In genomic region chr11:5611627-5612026, GRCh38 we compare ENCODE assay signal across 31 cellular contexts. TPM values are rescaled to one million over a fixed set of nuclear protein-coding genes. Genes with fewer than 3 reads are reported as not detected.
A peak's percentile ranks its signal among the peaks of the same experiment; 100 is the strongest.
DNase-seq lines count a peak whose midpoint lies in the region; ATAC-seq, FAIRE-seq and TF ChIP-seq lines count a peak whose summit lies in the region.
"Had no signal": no experiment of that assay in that cellular context is flagged by ENCODE, and none has a peak within 500 bp of the region (broad histone marks: within the 10 kb centered on the region; RNA-seq: fewer than 3 reads in every experiment).

No MANE protein-coding gene starts in this region.

- RAD21 ChIA-PET in GM12878 (lab: Charles Lee; ENCODE audit: unreplicated experiment): interaction anchor here (1.0 kb wide), 1 partner anchor 10 kb away, joined by 3 read pairs; no protein-coding TSS in a partner anchor

- H3F3A ChIP-seq in neural progenitor cell (ENCODE audit: low read depth): no peaks in the 10 kb centered on the region

- BruUV-seq in GM12878 (replicated peaks; lab: Mats Ljungman, UMichigan): no TSS peak

- no peaks in the 10 kb centered on the region for H3K9me3 Mint-ChIP-seq in neural progenitor cell
- H3K9me3 Mint-ChIP-seq: activated naive CD8-positive, alpha-beta T cell treated with anti-CD3 and anti-CD28 coated beads for 36 hours; stimulated activated naive B cell treated with anti-CD40 and anti-IgM and Interleukin-4, amounts not matched to agents 10 μg/mL and 1 μg/mL and 100 μg/mL, for 72 hours had no signal

- H2AFZ ChIP-seq in GM12878 (ENCODE audit: control insufficient read depth, low read depth, low read length) (no peak overlapping the region), neural progenitor cell (replicated peaks) (no peak overlapping the region)

- CTCF ChIA-PET in GM12878 (lab: Yijun Ruan, JAX): interaction anchor here (0.7 to 1.3 kb wide), 4 partner anchors 8 to 744 kb away, joined by 3 to 5 read pairs (median 4); partner anchors contain the start of gene TRIM5

- H3K27me3 ChIP-seq in GM12878 (replicated peaks in 1 of 2; ENCODE audit: control insufficient read depth in 2 of 2, insufficient read depth in 2 of 2, low read length in 1 of 2) (no peaks in the 10 kb centered on the region), neural progenitor cell (no peaks in the 10 kb centered on the region)
- H3K27me3 ChIP-seq: ascending aorta, esophagus squamous epithelium, neutrophil, sigmoid colon, upper lobe of left lung had no signal

- no peak overlapping the region for H3K4me3 ChIP-seq in GM12878
- no peak overlapping the region for H3K4me3 ChIP-seq in neural progenitor cell
- H3K4me3 ChIP-seq: ascending aorta, esophagus squamous epithelium, sigmoid colon, upper lobe of left lung had no signal

- SMC1A ChIA-PET in GM12878 (lab: Charles Lee; ENCODE audit: uncharacterized antibody, unreplicated experiment): interaction anchor here (1.5 kb wide), 1 partner anchor 13 kb away, joined by 3 read pairs; no protein-coding TSS in a partner anchor

- intact Hi-C loops in GM12878 (cut with micrococcal nuclease; ENCODE audit: unreplicated experiment): no loop called here

- in situ Hi-C loops in GM12878 (cut with MboI): no loop called here

- WGBS in GM12878 (ENCODE audit: insufficient coverage, insufficient replicate concordance, low lambda C conversion rate, missing lambda C conversion rate): 88% methylated on average over 10 of the region's 11 CpGs

- no peaks in the 10 kb centered on the region for H3K36me3 Mint-ChIP-seq in neural progenitor cell
- H3K36me3 Mint-ChIP-seq: activated naive CD8-positive, alpha-beta T cell treated with anti-CD3 and anti-CD28 coated beads for 36 hours had no signal

- H3K27ac Mint-ChIP-seq in neural progenitor cell: no peak overlapping the region
- H3K27ac Mint-ChIP-seq: activated naive CD8-positive, alpha-beta T cell treated with anti-CD3 and anti-CD28 coated beads for 36 hours; stimulated activated naive B cell treated with anti-CD40 and anti-IgM and Interleukin-4, amounts not matched to agents 10 μg/mL and 1 μg/mL and 100 μg/mL, for 72 hours; T-helper 17 cell had no signal

- H3K27ac ChIP-seq in GM12878 (ENCODE audit: control insufficient read depth, insufficient read depth) (no peak overlapping the region), neural progenitor cell (no peak overlapping the region)
- H3K27ac ChIP-seq: ascending aorta, esophagus squamous epithelium, neutrophil, RWPE1, sigmoid colon, upper lobe of left lung had no signal

- TF ChIP-seq RAD21 in GM12878 (IDR thresholded peaks at IDR 0.05; ENCODE audit: insufficient read depth, low read depth, low read length): no peak

- TF ChIP-seq CTCF in GM12878 (IDR thresholded peaks at IDR 0.05 in 2 of 3, conservative IDR thresholded peaks at IDR 0.05 in 1 of 3; ENCODE audit: control insufficient read depth in 2 of 3, extremely low read depth in 1 of 3, insufficient read depth in 1 of 3, low read depth in 3 of 3, low read length in 3 of 3) (0 out of 6 replicates have a peak, but pooled peaks of 1 of the 3 experiments have one; percentile 1), neural progenitor cell (IDR thresholded peaks at IDR 0.05) (peak; percentile 35)

- TF ChIP-seq POLR2A in GM12878 (IDR thresholded peaks at IDR 0.05; ENCODE audit: low read depth, low read length): no peak

- POLR2A ChIA-PET in GM12878 (lab: Charles Lee): no interaction called here

- no peak for FAIRE-seq in GM12878 (lab: Jason Lieb, UNC)
- FAIRE-seq: D721Med, frontal cortex had no signal

- no peaks in the 10 kb centered on the region for H3K27me3 Mint-ChIP-seq in neural progenitor cell (ENCODE audit: insufficient read depth, low read depth)
- H3K27me3 Mint-ChIP-seq: activated naive CD8-positive, alpha-beta T cell treated with anti-CD3 and anti-CD28 coated beads for 36 hours; stimulated activated naive B cell treated with anti-CD40 and anti-IgM and Interleukin-4, amounts not matched to agents 10 μg/mL and 1 μg/mL and 100 μg/mL, for 72 hours; T-helper 17 cell had no signal

- DNase-seq in NAMALWA (ENCODE audit: low spot score) (peak; percentile 41), GM12878 (ENCODE audit: low read depth, low spot score) (no peak), neural progenitor cell (ENCODE audit: low spot score) (peak; percentile 17), HCEC 1CT (no peak), medulla oblongata (ENCODE audit: extremely low spot score) (no peak)
- DNase-seq: activated CD4-positive, CD25-positive, alpha-beta regulatory T cell treated with anti-CD3 and anti-CD28 coated beads, Interleukin-2, amount 50 U/mL, for 72 hours; activated effector memory CD4-positive, alpha-beta T cell treated with Interleukin-2 at 50 U/mL for 16 hours; activated naive CD8-positive, alpha-beta T cell treated with anti-CD3 and anti-CD28 coated beads for 36 hours; caudate nucleus; esophagus squamous epithelium; IMR-90; left colon; NCI-H1105; NCI-H2029 treated with DMSO at 0.1 percent for 48 hours; NCI-H226; NCI-H69; sigmoid colon; stimulated activated naive B cell treated with anti-CD40 and anti-IgM and Interleukin-4, amounts not matched to agents 10 μg/mL and 1 μg/mL and 100 μg/mL, for 72 hours; T-helper 17 cell; upper lobe of left lung had no signal

- no peak for TF ChIP-seq EP300 in GM12878 (IDR thresholded peaks at IDR 0.05; ENCODE audit: borderline replicate concordance in 1 of 2, control insufficient read depth in 1 of 2, low read depth in 2 of 2, low read length in 2 of 2)

- no peaks in the 10 kb centered on the region for H3K4me1 Mint-ChIP-seq in neural progenitor cell
- H3K4me1 Mint-ChIP-seq: activated naive CD8-positive, alpha-beta T cell treated with anti-CD3 and anti-CD28 coated beads for 36 hours had no signal

- H3K4me1 ChIP-seq in GM12878 (ENCODE audit: control insufficient read depth, insufficient read depth, low read length) (no peaks in the 10 kb centered on the region; the same call in 1 of the 2 replicates), neural progenitor cell (no peaks in the 10 kb centered on the region)
- H3K4me1 ChIP-seq: ascending aorta, esophagus squamous epithelium, upper lobe of left lung had no signal

- H3K9me3 ChIP-seq in GM12878 (replicated peaks; ENCODE audit: control insufficient read depth, insufficient read depth, low read length) (no peaks in the 10 kb centered on the region), neural progenitor cell (ENCODE audit: low read depth) (no peaks in the 10 kb centered on the region)
- H3K9me3 ChIP-seq: ascending aorta, esophagus squamous epithelium, neutrophil, sigmoid colon, upper lobe of left lung had no signal

- no peaks in the 10 kb centered on the region; a peak in 1 of 4 replicates for H3K36me3 ChIP-seq in GM12878 (ENCODE audit: control insufficient read depth in 2 of 2, insufficient read depth in 2 of 2, low read length in 1 of 2)
- H3K36me3 ChIP-seq in neural progenitor cell: no peaks in the 10 kb centered on the region
- H3K36me3 ChIP-seq: ascending aorta, neutrophil, sigmoid colon had no signal

- no peak overlapping the region for H3K9ac ChIP-seq in GM12878 (ENCODE audit: control insufficient read depth, insufficient read depth, low read length)
- H3K9ac ChIP-seq in neural progenitor cell: no peak overlapping the region

- ATAC-seq in GM21367 (IDR thresholded peaks at IDR 0.05; ENCODE audit: unreplicated experiment) (peak; percentile 65), GM12878 (peak; percentile 64), GM19035 (IDR thresholded peaks at IDR 0.05; ENCODE audit: unreplicated experiment) (no peak)
- ATAC-seq: left colon; stimulated activated naive B cell treated with anti-CD40 and anti-IgM and Interleukin-4, amounts not matched to agents 10 μg/mL and 1 μg/mL and 100 μg/mL, for 72 hours; T-helper 17 cell had no signal

- H3K79me2 ChIP-seq in GM12878 (ENCODE audit: control insufficient read depth, insufficient read depth, low read length): no peaks in the 10 kb centered on the region
- H3K79me2 ChIP-seq in neural progenitor cell (ENCODE audit: low read depth): no peaks in the 10 kb centered on the region

- no peaks in the 10 kb centered on the region for H4K20me1 ChIP-seq in GM12878 (ENCODE audit: control insufficient read depth, insufficient read depth)
- no peaks in the 10 kb centered on the region for H4K20me1 ChIP-seq in neural progenitor cell (ENCODE audit: low read depth)

- no peak overlapping the region for H3K4me3 Mint-ChIP-seq in neural progenitor cell
- H3K4me3 Mint-ChIP-seq: activated naive CD8-positive, alpha-beta T cell treated with anti-CD3 and anti-CD28 coated beads for 36 hours; stimulated activated naive B cell treated with anti-CD40 and anti-IgM and Interleukin-4, amounts not matched to agents 10 μg/mL and 1 μg/mL and 100 μg/mL, for 72 hours; T-helper 17 cell had no signal

- no peak overlapping the region for H3K4me2 ChIP-seq in GM12878 (ENCODE audit: control insufficient read depth, insufficient read depth)
- H3K4me2 ChIP-seq in neural progenitor cell: no peak overlapping the region

RNA-seq across cellular contexts. Expression of gene TRIM34, which starts 13.2 kb away (rescaled TPM):
- 36.6 and 39.5 TPM in 2 replicates for total RNA-seq in GM12878 (2013; cell fraction: nucleolus; rRNA removed)
- total RNA-seq in GM12878 (2014; rRNA removed): 21.0 and 31.6 TPM in 2 replicates
- total RNA-seq in GM12878 (2014; rRNA removed; fragmentation: Illumina TruSeq; extraction: Trizol): 27.5 and 29.2 TPM in 2 replicates
- 16.7 and 18.1 TPM in 2 replicates for total RNA-seq in GM12878 (2021)
- 20.2 TPM for polyA plus RNA-seq in GM12878 (2011; ENCODE audit: low read depth)
- 51.4 and 68.7 TPM in 2 replicates for polyA plus RNA-seq in GM12878 (2011; rRNA removed)
- 19.2 and 27.7 TPM in 2 replicates for polyA plus RNA-seq in GM12878 (2011; cell fraction: cytosol; rRNA removed)
- polyA plus RNA-seq in GM12878 (2011; cell fraction: nucleus; rRNA removed): 52.1 and 65.9 TPM in 2 replicates
- 19.1 and 21.1 TPM in 2 replicates for polyA plus RNA-seq in GM12878 (2012)
- polyA plus RNA-seq in GM12878 (2014; fragmentation: Illumina TruSeq; extraction: Trizol): 29.0 and 37.0 TPM in 2 replicates
- 10 to 100 TPM; 22.0 to 33.6 TPM for polyA plus RNA-seq in GM12878 (2014; fragmentation: Nextera tagmentation; extraction: Ambion mirVana)
- polyA plus RNA-seq in GM12878 (2014; rRNA removed): 16.4 and 19.9 TPM in 2 replicates
- polyA plus RNA-seq in GM12878 (2016; fragmentation: Nextera tagmentation; extraction: Ambion mirVana): 10 to 100 TPM; 16.9 to 19.7 TPM
- 32.7 and 36.4 TPM in 2 replicates for polyA minus RNA-seq in GM12878 (2011; rRNA and poly(A)+ RNA removed)
- 6.4 and 7.1 TPM in 2 replicates for polyA minus RNA-seq in GM12878 (2011; cell fraction: cytosol; rRNA and poly(A)+ RNA removed)
- polyA minus RNA-seq in GM12878 (2011; cell fraction: nucleus; rRNA and poly(A)+ RNA removed): 8.7 and 12.1 TPM in 2 replicates
- total RNA-seq in neural progenitor cell (ENCODE audit: low replicate concordance): 4.1 and 4.5 TPM in 2 replicates
- total RNA-seq: ascending aorta had no signal

RNA-seq across cellular contexts. Expression of gene TRIM6, which starts 15.2 kb away (rescaled TPM):
- 2.1 and 3.2 TPM in 2 replicates for total RNA-seq in GM12878 (2013; cell fraction: nucleolus; rRNA removed)
- 4.5 and 6.4 TPM in 2 replicates for total RNA-seq in GM12878 (2014; rRNA removed)
- total RNA-seq in GM12878 (2014; rRNA removed; fragmentation: Illumina TruSeq; extraction: Trizol): 5.1 and 5.6 TPM in 2 replicates
- 3.1 and 4.4 TPM in 2 replicates for total RNA-seq in GM12878 (2021)
- polyA plus RNA-seq in GM12878 (2011; ENCODE audit: low read depth): 2.0 TPM
- polyA plus RNA-seq in GM12878 (2011; rRNA removed): 1.4 and 1.6 TPM in 2 replicates
- 0.62 and 0.72 TPM in 2 replicates for polyA plus RNA-seq in GM12878 (2011; cell fraction: cytosol; rRNA removed)
- 0.31 and 0.52 TPM in 2 replicates for polyA plus RNA-seq in GM12878 (2011; cell fraction: nucleus; rRNA removed)
- polyA plus RNA-seq in GM12878 (2012): 2.2 and 3.5 TPM in 2 replicates
- 6.8 and 8.1 TPM in 2 replicates for polyA plus RNA-seq in GM12878 (2014; fragmentation: Illumina TruSeq; extraction: Trizol)
- 1 to 10 TPM; 4.0 to 4.1 TPM for polyA plus RNA-seq in GM12878 (2014; fragmentation: Nextera tagmentation; extraction: Ambion mirVana)
- 3.7 and 4.6 TPM in 2 replicates for polyA plus RNA-seq in GM12878 (2014; rRNA removed)
- 1 to 10 TPM; 3.6 to 4.3 TPM for polyA plus RNA-seq in GM12878 (2016; fragmentation: Nextera tagmentation; extraction: Ambion mirVana)
- 0.80 and 0.82 TPM in 2 replicates for polyA minus RNA-seq in GM12878 (2011; rRNA and poly(A)+ RNA removed)
- polyA minus RNA-seq in GM12878 (2011; cell fraction: cytosol; rRNA and poly(A)+ RNA removed): 0.40 TPM in 1 of 2 replicates, not detected in the other
- polyA minus RNA-seq in GM12878 (2011; cell fraction: nucleus; rRNA and poly(A)+ RNA removed): 0.12 and 0.29 TPM in 2 replicates
- total RNA-seq in neural progenitor cell (ENCODE audit: low replicate concordance): 7.1 and 7.4 TPM in 2 replicates
- total RNA-seq: T-helper 17 cell had no signal

RNA-seq across cellular contexts. Expression of gene OR52B6, which starts 30.9 kb away (rescaled TPM):
- total RNA-seq in GM12878 (2013; cell fraction: nucleolus; rRNA removed): not detected in 2 replicates
- total RNA-seq in GM12878 (2014; rRNA removed) (not detected in 2 replicates), GM12878 (2014; rRNA removed; fragmentation: Illumina TruSeq; extraction: Trizol) (not detected in 2 replicates), GM12878 (2021) (not detected in 2 replicates), neural progenitor cell (ENCODE audit: low replicate concordance) (not detected in 2 replicates)
- not detected for polyA plus RNA-seq in GM12878 (2011; ENCODE audit: low read depth)
- polyA plus RNA-seq in GM12878 (2011; rRNA removed) (not detected in 2 replicates), GM12878 (2014; fragmentation: Illumina TruSeq; extraction: Trizol) (not detected in 2 replicates), GM12878 (2014; fragmentation: Nextera tagmentation; extraction: Ambion mirVana) (under 1 TPM in 1 of 2 experiments, not detected in 1; 0.07 TPM), GM12878 (2014; rRNA removed) (not detected in 2 replicates), GM12878 (2016; fragmentation: Nextera tagmentation; extraction: Ambion mirVana) (not detected)
- polyA plus RNA-seq in GM12878 (2011; cell fraction: cytosol; rRNA removed): not detected in 2 replicates
- not detected in 2 replicates for polyA plus RNA-seq in GM12878 (2011; cell fraction: nucleus; rRNA removed)
- not detected in 2 replicates for polyA plus RNA-seq in GM12878 (2012)
- not detected in 2 replicates for polyA minus RNA-seq in GM12878 (2011; rRNA and poly(A)+ RNA removed)
- not detected in 2 replicates for polyA minus RNA-seq in GM12878 (2011; cell fraction: cytosol; rRNA and poly(A)+ RNA removed)
- polyA minus RNA-seq in GM12878 (2011; cell fraction: nucleus; rRNA and poly(A)+ RNA removed): not detected in 2 replicates
- total RNA-seq: activated naive CD8-positive, alpha-beta T cell treated with anti-CD3 and anti-CD28 coated beads for 36 hours; ascending aorta; esophagus squamous epithelium; frontal cortex; IMR-90; left colon; M059J; mesenteric fat pad; myocyte; posterior vena cava; sigmoid colon; T-helper 17 cell; upper lobe of left lung had no signal
- polyA plus RNA-seq: IMR-90 had no signal

Comparison
In these comparisons a context has a peak if more than half of its experiments do, and no peak if none do; other contexts are left out.
1. DNase-seq: peak in NAMALWA (single experiment) and neural progenitor cell (single experiment); none in GM12878 (single experiment), HCEC 1CT (single experiment) and medulla oblongata (single experiment).